Comparison of ENCODE assay signal across 8 cellular contexts in genomic region chr11:78188012-78188808, GRCh38. TPM values are rescaled to one million over a fixed set of nuclear protein-coding genes. Genes with fewer than 3 reads are reported as not detected.
DNase-seq lines count a peak whose midpoint lies in the region; ATAC-seq and TF ChIP-seq lines count a peak whose summit lies in the region.

Gene KCTD21 (minus strand): TSS chr11:78188626. CDS start chr11:78174554, 14,072 bp downstream.

- H3K4me3 ChIP-seq in mucosa of descending colon: peak within 1 kb of the TSS; percentile 84

- no peak for TF ChIP-seq EP300 in Ishikawa (IDR thresholded peaks at IDR 0.05; ENCODE audit: borderline replicate concordance)

- H3K36me3 ChIP-seq in mucosa of descending colon (ENCODE audit: low read depth): no peaks in the 10 kb centered on the region

- TF ChIP-seq CTCF in mucosa of descending colon (IDR thresholded peaks at IDR 0.05): no peak

- ATAC-seq in GM21619 (IDR thresholded peaks at IDR 0.05; ENCODE audit: unreplicated experiment): peak; percentile 96
- peak; percentile 97 for ATAC-seq in mucosa of descending colon

- intact Hi-C loops in mucosa of descending colon (cut with DNase I, micrococcal nuclease): no loop called here

- peaks cover 14% of the 10 kb centered on the region for H3K4me1 ChIP-seq in mucosa of descending colon (ENCODE audit: low read depth)

- H3K27ac ChIP-seq in epithelial cell of prostate: peak within 1 kb of the TSS; percentile 93

- DNase-seq in DMS153 treated with DMSO at 0.1 percent for 48 hours (lab: John Stamatoyannopoulos, UW; ENCODE audit: unreplicated experiment) (peak; percentile 93), OCI-M2 (lab: John Stamatoyannopoulos, UW; ENCODE audit: unreplicated experiment) (peak; percentile 50), activated T-cell treated with anti-CD3 and anti-CD28 coated beads for 48 hours (ENCODE audit: low read depth) (peak; percentile 92), epithelial cell of prostate (ENCODE audit: low read depth, low spot score) (peak; percentile 77), mucosa of descending colon (peak; percentile 97 to 99 (median 98))
- peak; percentile 72 to 84 for DNase-seq in stimulated activated CD8-positive, alpha-beta memory T cell treated with anti-CD3 and anti-CD28 coated beads, Interleukin-4, amount 100 ng/mL, for 1 hour (ENCODE audit: low read depth in 2 of 2, low spot score in 1 of 2)

- TF ChIP-seq RAD21 in Ishikawa (IDR thresholded peaks at IDR 0.05; ENCODE audit: low read depth): no peak

- no peaks in the 10 kb centered on the region for H3K9me3 ChIP-seq in mucosa of descending colon

TF ChIP-seq in Ishikawa, 13 proteins besides CTCF, POLR2A, EP300 and RAD21:
- TF ChIP-seq TAF1 (IDR thresholded peaks at IDR 0.05; ENCODE audit: low read depth): peak; percentile 37; the same call in 1 of the 2 replicates
- peak; percentile 82; the same call in 1 of the 2 replicates for TF ChIP-seq ZBTB7A (IDR thresholded peaks at IDR 0.05; ENCODE audit: low read depth)
- peak; percentile 36; the same call in 1 of the 2 replicates for TF ChIP-seq CREB1 (IDR thresholded peaks at IDR 0.05; ENCODE audit: low read depth)
- no peak for TF ChIP-seq YY1 (IDR thresholded peaks at IDR 0.05; ENCODE audit: low read depth)
- peak; percentile 74 for TF ChIP-seq TCF12 (IDR thresholded peaks at IDR 0.05; ENCODE audit: low read depth)

RNA-seq across cellular contexts. Expression of gene KCTD21, which starts in this region (rescaled TPM):
- total RNA-seq in mucosa of descending colon: 10 to 100 TPM in 1 of 3 donors, 1 to 10 TPM in 2; 7.5 to 11.1 (median 8.1) TPM

Comparison
In these comparisons a context has a peak if more than half of its experiments do, and no peak if none do; other contexts are left out.
1. Peak in every context shown above with its lines: DNase-seq, ATAC-seq, H3K4me3 ChIP-seq and H3K27ac ChIP-seq.